1 cellular context compared by ENCODE assay signal in genomic region chr10:13270877-13271551, GRCh38.
TF ChIP-seq lines count a peak whose summit lies in the region.

No MANE protein-coding gene starts in this region.

TF ChIP-seq in GM12878, 131 proteins besides CTCF, POLR2A, EP300 and RAD21 (continued from another document):
- TF ChIP-seq ZNF687 (IDR thresholded peaks at IDR 0.05) (no peak), NR2C1 (IDR thresholded peaks at IDR 0.05) (no peak), BCL3 (IDR thresholded peaks at IDR 0.05; ENCODE audit: borderline replicate concordance, insufficient read depth, low read depth, low read length, poor library complexity, severe bottlenecking) (no peak), NR2F1 (conservative IDR thresholded peaks at IDR 0.05) (no peak), CHD2 (IDR thresholded peaks at IDR 0.05; ENCODE audit: borderline replicate concordance, low read depth, low read length) (no peak), TARDBP (IDR thresholded peaks at IDR 0.05; ENCODE audit: borderline replicate concordance) (no peak), ZZZ3 (IDR thresholded peaks at IDR 0.05; ENCODE audit: control insufficient read depth, insufficient read length, low read depth) (no peak), STAT1 (conservative IDR thresholded peaks at IDR 0.05) (no peak), ZNF622 (IDR thresholded peaks at IDR 0.05) (no peak), PRDM15 (CRISPR knock-in tag; IDR thresholded peaks at IDR 0.05) (no peak)
